Comparison of ENCODE assay signal across 14 cellular contexts in genomic region chr3:167650459-167650858, GRCh38. TPM values are rescaled to one million over a fixed set of nuclear protein-coding genes. Genes with fewer than 3 reads are reported as not detected.
A peak's percentile ranks its signal among the peaks of the same experiment; 100 is the strongest.
DNase-seq lines count a peak whose midpoint lies in the region; ATAC-seq and TF ChIP-seq lines count a peak whose summit lies in the region.
"Had no signal": no experiment of that assay in that cellular context is flagged by ENCODE, and none has a peak within 500 bp of the region (broad histone marks: within the 10 kb centered on the region; RNA-seq: fewer than 3 reads in every experiment).

No MANE protein-coding gene starts in this region.

- no peak overlapping the region for H2AFZ ChIP-seq in Loucy (ENCODE audit: low read length)
- H2AFZ ChIP-seq: GM23248 had no signal

- H3K4me3 Mint-ChIP-seq in natural killer cell treated with Interleukin-12 subunit alpha and Interleukin-12 subunit beta and Interleukin-15 and Interleukin-18, amount 100 ng/mL, for 72 hours: peak overlapping the region; percentile 6
- H3K4me3 Mint-ChIP-seq: CD8-positive, alpha-beta T cell; IgD-negative memory B cell had no signal

- no peak overlapping the region for H3K9ac ChIP-seq in Loucy (ENCODE audit: low read depth, low read length, poor library complexity, severe bottlenecking)
- H3K9ac ChIP-seq: GM23248 had no signal

- peaks cover 6% of the 10 kb centered on the region for H3K36me3 Mint-ChIP-seq in natural killer cell treated with Interleukin-12 subunit alpha and Interleukin-12 subunit beta and Interleukin-15 and Interleukin-18, amount 100 ng/mL, for 72 hours
- H3K36me3 Mint-ChIP-seq: CD8-positive, alpha-beta T cell; IgD-negative memory B cell had no signal

- H3K4me1 ChIP-seq in DOHH2 (ENCODE audit: control insufficient read depth, low read length): peaks cover 25% of the 10 kb centered on the region
- peaks cover 9% of the 10 kb centered on the region for H3K4me1 ChIP-seq in Loucy (ENCODE audit: insufficient read depth, low read length, poor library complexity, severe bottlenecking)
- H3K4me1 ChIP-seq: A549 had no signal

- H3K9me3 ChIP-seq in DOHH2 (ENCODE audit: control insufficient read depth, insufficient read depth, low read length): peaks cover 2% of the 10 kb centered on the region; the same call in 1 of the 2 replicates
- no peaks in the 10 kb centered on the region for H3K9me3 ChIP-seq in Loucy (ENCODE audit: insufficient read depth, low read depth, low read length)
- H3K9me3 ChIP-seq: A549 had no signal

- no peaks in the 10 kb centered on the region for H3K9me3 Mint-ChIP-seq in natural killer cell treated with Interleukin-12 subunit alpha and Interleukin-12 subunit beta and Interleukin-15 and Interleukin-18, amount 100 ng/mL, for 72 hours

- H3K27ac Mint-ChIP-seq in natural killer cell treated with Interleukin-12 subunit alpha and Interleukin-12 subunit beta and Interleukin-15 and Interleukin-18, amount 100 ng/mL, for 72 hours: peak overlapping the region in 1 of 2 donors; percentile 4
- H3K27ac Mint-ChIP-seq: CD8-positive, alpha-beta T cell; IgD-negative memory B cell had no signal

- H3K4me1 Mint-ChIP-seq in natural killer cell treated with Interleukin-12 subunit alpha and Interleukin-12 subunit beta and Interleukin-15 and Interleukin-18, amount 100 ng/mL, for 72 hours (ENCODE audit: low read depth in 2 of 2): peaks cover 23 to 26% of the 10 kb centered on the region in 2 donors

- no peak for TF ChIP-seq CTCF in DOHH2 (IDR thresholded peaks at IDR 0.05; ENCODE audit: low read depth, low read length, poor library complexity, severe bottlenecking)
- no peak for TF ChIP-seq CTCF in Loucy (conservative IDR thresholded peaks at IDR 0.05; ENCODE audit: low read length)

- no peaks in the 10 kb centered on the region for H3K27me3 Mint-ChIP-seq in natural killer cell treated with Interleukin-12 subunit alpha and Interleukin-12 subunit beta and Interleukin-15 and Interleukin-18, amount 100 ng/mL, for 72 hours

- H3K27me3 ChIP-seq in DOHH2 (ENCODE audit: control insufficient read depth, low read length) (no peaks in the 10 kb centered on the region), Loucy (ENCODE audit: insufficient read depth, low read length, poor library complexity, severe bottlenecking) (no peaks in the 10 kb centered on the region)

- peak; percentile 8 for DNase-seq in foreskin melanocyte
- DNase-seq in natural killer cell treated with Interleukin-12 subunit alpha and Interleukin-12 subunit beta and Interleukin-15 and Interleukin-18, amount 100 ng/mL, for 72 hours (ENCODE audit: low spot score): no peak
- no peak for DNase-seq in DMS53 treated with DMSO at 0.1 percent for 48 hours (lab: John Stamatoyannopoulos, UW; ENCODE audit: unreplicated experiment)
- DNase-seq: CD8-positive, alpha-beta T cell; COR-L47; GM23248 had no signal

- H3K9me2 ChIP-seq in DOHH2 (replicated peaks; ENCODE audit: control insufficient read depth, low read length) (no peaks in the 10 kb centered on the region), Loucy (replicated peaks; ENCODE audit: low read depth, low read length) (no peaks in the 10 kb centered on the region)

- H3K4me3 ChIP-seq in DOHH2 (ENCODE audit: low read length): no peak overlapping the region
- no peak overlapping the region for H3K4me3 ChIP-seq in Loucy (ENCODE audit: low read length, poor library complexity, severe bottlenecking)
- H3K4me3 ChIP-seq: A549, GM23248 had no signal

- H3K27ac ChIP-seq in DOHH2 (ENCODE audit: low read depth, low read length): no peak overlapping the region
- H3K27ac ChIP-seq: A549, GM23248 had no signal

- no peaks in the 10 kb centered on the region for H4K20me1 ChIP-seq in DOHH2 (ENCODE audit: control insufficient read depth, insufficient read depth, low read depth, low read length)
- no peaks in the 10 kb centered on the region for H4K20me1 ChIP-seq in Loucy (ENCODE audit: insufficient read depth, low read length, poor library complexity, severe bottlenecking)

- peak overlapping the region; percentile 8; the same call in 1 of the 2 replicates for H3K4me2 ChIP-seq in DOHH2 (ENCODE audit: low read length)
- H3K4me2 ChIP-seq in Loucy (ENCODE audit: low read depth, low read length, poor library complexity, severe bottlenecking): peak overlapping the region; percentile 2
- H3K4me2 ChIP-seq: A549 had no signal

- H3K79me2 ChIP-seq in DOHH2 (ENCODE audit: control insufficient read depth, low read length): no peaks in the 10 kb centered on the region
- H3K79me2 ChIP-seq in Loucy (ENCODE audit: insufficient read depth, low read length): no peaks in the 10 kb centered on the region

- H3K36me3 ChIP-seq in DOHH2 (ENCODE audit: control insufficient read depth, low read length) (no peaks in the 10 kb centered on the region), Loucy (ENCODE audit: insufficient read depth, low read length) (no peaks in the 10 kb centered on the region)

- no peaks in the 10 kb centered on the region for H3F3A ChIP-seq in DOHH2 (ENCODE audit: control insufficient read depth, insufficient read depth)
- no peaks in the 10 kb centered on the region for H3F3A ChIP-seq in Loucy (ENCODE audit: low read depth)

- ATAC-seq in natural killer cell treated with Interleukin-12 subunit alpha and Interleukin-12 subunit beta and Interleukin-15 and Interleukin-18, amount 100 ng/mL, for 72 hours: no peak
- no peak for ATAC-seq in HG03432 (IDR thresholded peaks at IDR 0.05; ENCODE audit: unreplicated experiment)
- ATAC-seq: A549; CD8-positive, alpha-beta T cell; HCT116 had no signal

RNA-seq across cellular contexts. Expression of gene WDR49, which starts 3.3 kb away (rescaled TPM):
- total RNA-seq in natural killer cell treated with Interleukin-12 subunit alpha and Interleukin-12 subunit beta and Interleukin-15 and Interleukin-18, amount 100 ng/mL, for 72 hours: under 1 TPM in 1 of 2 donors, not detected in 1; 0.59 TPM
- total RNA-seq: CD8-positive, alpha-beta T cell; Daoy; GM23248; HT-29 had no signal
